1 cellular context compared by ENCODE assay signal in the genomic region with DNA sequence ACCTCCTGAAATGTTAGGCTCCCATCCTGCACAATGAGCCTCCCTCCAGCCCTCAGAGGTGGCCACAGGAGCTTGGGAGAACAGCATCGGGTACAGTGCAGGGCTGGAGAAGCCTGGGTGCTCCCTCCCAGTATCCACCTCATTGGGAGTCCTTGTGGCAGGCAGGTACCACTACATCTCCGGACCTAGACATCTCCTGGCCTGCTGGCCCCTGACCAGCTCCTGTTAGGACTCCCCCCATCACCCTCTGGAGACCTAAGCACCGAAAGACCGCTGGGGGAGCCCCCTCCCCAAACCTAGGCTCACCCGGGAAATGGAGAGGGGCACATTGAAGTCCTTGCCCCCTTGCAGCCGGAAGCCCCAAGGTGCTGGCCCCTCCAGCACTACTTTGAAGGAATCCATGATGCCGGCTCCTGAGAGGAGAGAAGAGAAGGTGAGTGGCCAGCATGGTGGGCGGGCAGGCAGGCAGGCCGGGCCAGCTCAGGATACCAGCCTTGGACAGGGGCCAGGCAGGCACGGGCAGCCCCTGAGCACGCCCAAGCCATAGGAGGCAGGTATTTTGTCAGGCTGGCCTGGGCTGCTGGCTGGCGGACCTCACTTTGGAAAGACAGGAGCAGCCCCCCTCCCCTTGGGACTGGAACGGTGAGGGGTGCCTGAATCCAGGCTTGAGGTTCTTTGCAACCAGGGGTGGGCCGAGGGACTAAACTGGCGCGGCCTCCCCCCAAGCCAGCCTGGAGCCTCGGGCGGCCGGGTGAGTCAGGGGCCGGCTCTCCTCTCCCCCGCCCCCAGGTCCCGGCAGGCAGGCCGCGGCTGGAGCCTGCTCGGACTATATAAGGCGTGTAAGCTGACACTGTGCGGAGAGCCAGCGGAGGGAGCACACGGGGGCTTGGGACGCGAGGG.
TF ChIP-seq lines count a peak whose summit lies in the region.

No MANE protein-coding gene starts in this region.

TF ChIP-seq in HepG2, 621 proteins besides CTCF, POLR2A, EP300 and RAD21 (continues in another document):
- TF ChIP-seq, protein P1, sequence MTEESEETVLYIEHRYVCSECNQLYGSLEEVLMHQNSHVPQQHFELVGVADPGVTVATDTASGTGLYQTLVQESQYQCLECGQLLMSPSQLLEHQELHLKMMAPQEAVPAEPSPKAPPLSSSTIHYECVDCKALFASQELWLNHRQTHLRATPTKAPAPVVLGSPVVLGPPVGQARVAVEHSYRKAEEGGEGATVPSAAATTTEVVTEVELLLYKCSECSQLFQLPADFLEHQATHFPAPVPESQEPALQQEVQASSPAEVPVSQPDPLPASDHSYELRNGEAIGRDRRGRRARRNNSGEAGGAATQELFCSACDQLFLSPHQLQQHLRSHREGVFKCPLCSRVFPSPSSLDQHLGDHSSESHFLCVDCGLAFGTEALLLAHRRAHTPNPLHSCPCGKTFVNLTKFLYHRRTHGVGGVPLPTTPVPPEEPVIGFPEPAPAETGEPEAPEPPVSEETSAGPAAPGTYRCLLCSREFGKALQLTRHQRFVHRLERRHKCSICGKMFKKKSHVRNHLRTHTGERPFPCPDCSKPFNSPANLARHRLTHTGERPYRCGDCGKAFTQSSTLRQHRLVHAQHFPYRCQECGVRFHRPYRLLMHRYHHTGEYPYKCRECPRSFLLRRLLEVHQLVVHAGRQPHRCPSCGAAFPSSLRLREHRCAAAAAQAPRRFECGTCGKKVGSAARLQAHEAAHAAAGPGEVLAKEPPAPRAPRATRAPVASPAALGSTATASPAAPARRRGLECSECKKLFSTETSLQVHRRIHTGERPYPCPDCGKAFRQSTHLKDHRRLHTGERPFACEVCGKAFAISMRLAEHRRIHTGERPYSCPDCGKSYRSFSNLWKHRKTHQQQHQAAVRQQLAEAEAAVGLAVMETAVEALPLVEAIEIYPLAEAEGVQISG (CRISPR knock-in tag; IDR thresholded peaks at IDR 0.05), result 0 out of 2 replicates have a peak, but pooled peaks have one; percentile 14
- TF ChIP-seq, protein P2, sequence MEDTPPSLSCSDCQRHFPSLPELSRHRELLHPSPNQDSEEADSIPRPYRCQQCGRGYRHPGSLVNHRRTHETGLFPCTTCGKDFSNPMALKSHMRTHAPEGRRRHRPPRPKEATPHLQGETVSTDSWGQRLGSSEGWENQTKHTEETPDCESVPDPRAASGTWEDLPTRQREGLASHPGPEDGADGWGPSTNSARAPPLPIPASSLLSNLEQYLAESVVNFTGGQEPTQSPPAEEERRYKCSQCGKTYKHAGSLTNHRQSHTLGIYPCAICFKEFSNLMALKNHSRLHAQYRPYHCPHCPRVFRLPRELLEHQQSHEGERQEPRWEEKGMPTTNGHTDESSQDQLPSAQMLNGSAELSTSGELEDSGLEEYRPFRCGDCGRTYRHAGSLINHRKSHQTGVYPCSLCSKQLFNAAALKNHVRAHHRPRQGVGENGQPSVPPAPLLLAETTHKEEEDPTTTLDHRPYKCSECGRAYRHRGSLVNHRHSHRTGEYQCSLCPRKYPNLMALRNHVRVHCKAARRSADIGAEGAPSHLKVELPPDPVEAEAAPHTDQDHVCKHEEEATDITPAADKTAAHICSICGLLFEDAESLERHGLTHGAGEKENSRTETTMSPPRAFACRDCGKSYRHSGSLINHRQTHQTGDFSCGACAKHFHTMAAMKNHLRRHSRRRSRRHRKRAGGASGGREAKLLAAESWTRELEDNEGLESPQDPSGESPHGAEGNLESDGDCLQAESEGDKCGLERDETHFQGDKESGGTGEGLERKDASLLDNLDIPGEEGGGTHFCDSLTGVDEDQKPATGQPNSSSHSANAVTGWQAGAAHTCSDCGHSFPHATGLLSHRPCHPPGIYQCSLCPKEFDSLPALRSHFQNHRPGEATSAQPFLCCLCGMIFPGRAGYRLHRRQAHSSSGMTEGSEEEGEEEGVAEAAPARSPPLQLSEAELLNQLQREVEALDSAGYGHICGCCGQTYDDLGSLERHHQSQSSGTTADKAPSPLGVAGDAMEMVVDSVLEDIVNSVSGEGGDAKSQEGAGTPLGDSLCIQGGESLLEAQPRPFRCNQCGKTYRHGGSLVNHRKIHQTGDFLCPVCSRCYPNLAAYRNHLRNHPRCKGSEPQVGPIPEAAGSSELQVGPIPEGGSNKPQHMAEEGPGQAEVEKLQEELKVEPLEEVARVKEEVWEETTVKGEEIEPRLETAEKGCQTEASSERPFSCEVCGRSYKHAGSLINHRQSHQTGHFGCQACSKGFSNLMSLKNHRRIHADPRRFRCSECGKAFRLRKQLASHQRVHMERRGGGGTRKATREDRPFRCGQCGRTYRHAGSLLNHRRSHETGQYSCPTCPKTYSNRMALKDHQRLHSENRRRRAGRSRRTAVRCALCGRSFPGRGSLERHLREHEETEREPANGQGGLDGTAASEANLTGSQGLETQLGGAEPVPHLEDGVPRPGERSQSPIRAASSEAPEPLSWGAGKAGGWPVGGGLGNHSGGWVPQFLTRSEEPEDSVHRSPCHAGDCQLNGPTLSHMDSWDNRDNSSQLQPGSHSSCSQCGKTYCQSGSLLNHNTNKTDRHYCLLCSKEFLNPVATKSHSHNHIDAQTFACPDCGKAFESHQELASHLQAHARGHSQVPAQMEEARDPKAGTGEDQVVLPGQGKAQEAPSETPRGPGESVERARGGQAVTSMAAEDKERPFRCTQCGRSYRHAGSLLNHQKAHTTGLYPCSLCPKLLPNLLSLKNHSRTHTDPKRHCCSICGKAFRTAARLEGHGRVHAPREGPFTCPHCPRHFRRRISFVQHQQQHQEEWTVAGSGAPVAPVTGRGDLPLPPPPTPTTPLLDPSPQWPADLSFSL (CRISPR knock-in tag; IDR thresholded peaks at IDR 0.05), result no peak
- 0 out of 2 replicates have a peak, but pooled peaks have one; percentile 57 for TF ChIP-seq TARDBP (CRISPR knock-in tag; IDR thresholded peaks at IDR 0.05)
- TF ChIP-seq ZNF263 (CRISPR knock-in tag; IDR thresholded peaks at IDR 0.05), result peak; percentile 79
- TF ChIP-seq SRF (IDR thresholded peaks at IDR 0.05; ENCODE audit: low read depth, low read length), result peak; percentile 95
- peak; percentile 3; the same call in 1 of the 2 replicates for TF ChIP-seq TBX2 (CRISPR knock-in tag; IDR thresholded peaks at IDR 0.05; ENCODE audit: borderline replicate concordance)
- TF ChIP-seq, protein P3, sequence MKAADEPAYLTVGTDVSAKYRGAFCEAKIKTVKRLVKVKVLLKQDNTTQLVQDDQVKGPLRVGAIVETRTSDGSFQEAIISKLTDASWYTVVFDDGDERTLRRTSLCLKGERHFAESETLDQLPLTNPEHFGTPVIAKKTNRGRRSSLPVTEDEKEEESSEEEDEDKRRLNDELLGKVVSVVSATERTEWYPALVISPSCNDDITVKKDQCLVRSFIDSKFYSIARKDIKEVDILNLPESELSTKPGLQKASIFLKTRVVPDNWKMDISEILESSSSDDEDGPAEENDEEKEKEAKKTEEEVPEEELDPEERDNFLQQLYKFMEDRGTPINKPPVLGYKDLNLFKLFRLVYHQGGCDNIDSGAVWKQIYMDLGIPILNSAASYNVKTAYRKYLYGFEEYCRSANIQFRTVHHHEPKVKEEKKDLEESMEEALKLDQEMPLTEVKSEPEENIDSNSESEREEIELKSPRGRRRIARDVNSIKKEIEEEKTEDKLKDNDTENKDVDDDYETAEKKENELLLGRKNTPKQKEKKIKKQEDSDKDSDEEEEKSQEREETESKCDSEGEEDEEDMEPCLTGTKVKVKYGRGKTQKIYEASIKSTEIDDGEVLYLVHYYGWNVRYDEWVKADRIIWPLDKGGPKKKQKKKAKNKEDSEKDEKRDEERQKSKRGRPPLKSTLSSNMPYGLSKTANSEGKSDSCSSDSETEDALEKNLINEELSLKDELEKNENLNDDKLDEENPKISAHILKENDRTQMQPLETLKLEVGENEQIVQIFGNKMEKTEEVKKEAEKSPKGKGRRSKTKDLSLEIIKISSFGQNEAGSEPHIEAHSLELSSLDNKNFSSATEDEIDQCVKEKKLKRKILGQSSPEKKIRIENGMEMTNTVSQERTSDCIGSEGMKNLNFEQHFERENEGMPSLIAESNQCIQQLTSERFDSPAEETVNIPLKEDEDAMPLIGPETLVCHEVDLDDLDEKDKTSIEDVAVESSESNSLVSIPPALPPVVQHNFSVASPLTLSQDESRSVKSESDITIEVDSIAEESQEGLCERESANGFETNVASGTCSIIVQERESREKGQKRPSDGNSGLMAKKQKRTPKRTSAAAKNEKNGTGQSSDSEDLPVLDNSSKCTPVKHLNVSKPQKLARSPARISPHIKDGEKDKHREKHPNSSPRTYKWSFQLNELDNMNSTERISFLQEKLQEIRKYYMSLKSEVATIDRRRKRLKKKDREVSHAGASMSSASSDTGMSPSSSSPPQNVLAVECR (CRISPR knock-in tag; IDR thresholded peaks at IDR 0.05; ENCODE audit: borderline replicate concordance), result no peak
- TF ChIP-seq, protein P4, sequence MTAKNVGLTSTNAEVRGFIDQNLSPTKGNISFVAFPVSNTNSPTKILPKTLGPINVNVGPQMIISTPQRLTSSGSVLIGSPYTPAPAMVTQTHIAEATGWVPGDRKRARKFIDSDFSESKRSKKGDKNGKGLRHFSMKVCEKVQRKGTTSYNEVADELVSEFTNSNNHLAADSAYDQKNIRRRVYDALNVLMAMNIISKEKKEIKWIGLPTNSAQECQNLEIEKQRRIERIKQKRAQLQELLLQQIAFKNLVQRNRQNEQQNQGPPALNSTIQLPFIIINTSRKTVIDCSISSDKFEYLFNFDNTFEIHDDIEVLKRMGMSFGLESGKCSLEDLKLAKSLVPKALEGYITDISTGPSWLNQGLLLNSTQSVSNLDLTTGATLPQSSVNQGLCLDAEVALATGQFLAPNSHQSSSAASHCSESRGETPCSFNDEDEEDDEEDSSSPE (CRISPR knock-in tag; IDR thresholded peaks at IDR 0.05), result peak; percentile 10; the same call in 1 of the 2 replicates
- peak; percentile 13; the same call in 1 of the 2 replicates for TF ChIP-seq ZNF331 (CRISPR knock-in tag; IDR thresholded peaks at IDR 0.05)
- peak; percentile 59; the same call in 1 of the 2 replicates for TF ChIP-seq ZNF441 (CRISPR knock-in tag; IDR thresholded peaks at IDR 0.05; ENCODE audit: borderline replicate concordance)
- TF ChIP-seq, protein P5, sequence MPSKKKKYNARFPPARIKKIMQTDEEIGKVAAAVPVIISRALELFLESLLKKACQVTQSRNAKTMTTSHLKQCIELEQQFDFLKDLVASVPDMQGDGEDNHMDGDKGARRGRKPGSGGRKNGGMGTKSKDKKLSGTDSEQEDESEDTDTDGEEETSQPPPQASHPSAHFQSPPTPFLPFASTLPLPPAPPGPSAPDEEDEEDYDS (CRISPR knock-in tag; IDR thresholded peaks at IDR 0.05), result peak; percentile 85
- TF ChIP-seq, protein P6, sequence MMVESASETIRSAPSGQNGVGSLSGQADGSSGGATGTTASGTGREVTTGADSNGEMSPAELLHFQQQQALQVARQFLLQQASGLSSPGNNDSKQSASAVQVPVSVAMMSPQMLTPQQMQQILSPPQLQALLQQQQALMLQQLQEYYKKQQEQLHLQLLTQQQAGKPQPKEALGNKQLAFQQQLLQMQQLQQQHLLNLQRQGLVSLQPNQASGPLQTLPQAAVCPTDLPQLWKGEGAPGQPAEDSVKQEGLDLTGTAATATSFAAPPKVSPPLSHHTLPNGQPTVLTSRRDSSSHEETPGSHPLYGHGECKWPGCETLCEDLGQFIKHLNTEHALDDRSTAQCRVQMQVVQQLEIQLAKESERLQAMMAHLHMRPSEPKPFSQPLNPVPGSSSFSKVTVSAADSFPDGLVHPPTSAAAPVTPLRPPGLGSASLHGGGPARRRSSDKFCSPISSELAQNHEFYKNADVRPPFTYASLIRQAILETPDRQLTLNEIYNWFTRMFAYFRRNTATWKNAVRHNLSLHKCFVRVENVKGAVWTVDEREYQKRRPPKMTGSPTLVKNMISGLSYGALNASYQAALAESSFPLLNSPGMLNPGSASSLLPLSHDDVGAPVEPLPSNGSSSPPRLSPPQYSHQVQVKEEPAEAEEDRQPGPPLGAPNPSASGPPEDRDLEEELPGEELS (CRISPR knock-in tag; IDR thresholded peaks at IDR 0.05), result 0 out of 2 replicates have a peak, but pooled peaks have one; percentile 8
- no peak for TF ChIP-seq MED13 (CRISPR knock-in tag; IDR thresholded peaks at IDR 0.05)
- TF ChIP-seq ZNF788 (CRISPR knock-in tag; IDR thresholded peaks at IDR 0.05; ENCODE audit: borderline replicate concordance), result 0 out of 2 replicates have a peak, but pooled peaks have one; percentile 35
- TF ChIP-seq, protein P7, sequence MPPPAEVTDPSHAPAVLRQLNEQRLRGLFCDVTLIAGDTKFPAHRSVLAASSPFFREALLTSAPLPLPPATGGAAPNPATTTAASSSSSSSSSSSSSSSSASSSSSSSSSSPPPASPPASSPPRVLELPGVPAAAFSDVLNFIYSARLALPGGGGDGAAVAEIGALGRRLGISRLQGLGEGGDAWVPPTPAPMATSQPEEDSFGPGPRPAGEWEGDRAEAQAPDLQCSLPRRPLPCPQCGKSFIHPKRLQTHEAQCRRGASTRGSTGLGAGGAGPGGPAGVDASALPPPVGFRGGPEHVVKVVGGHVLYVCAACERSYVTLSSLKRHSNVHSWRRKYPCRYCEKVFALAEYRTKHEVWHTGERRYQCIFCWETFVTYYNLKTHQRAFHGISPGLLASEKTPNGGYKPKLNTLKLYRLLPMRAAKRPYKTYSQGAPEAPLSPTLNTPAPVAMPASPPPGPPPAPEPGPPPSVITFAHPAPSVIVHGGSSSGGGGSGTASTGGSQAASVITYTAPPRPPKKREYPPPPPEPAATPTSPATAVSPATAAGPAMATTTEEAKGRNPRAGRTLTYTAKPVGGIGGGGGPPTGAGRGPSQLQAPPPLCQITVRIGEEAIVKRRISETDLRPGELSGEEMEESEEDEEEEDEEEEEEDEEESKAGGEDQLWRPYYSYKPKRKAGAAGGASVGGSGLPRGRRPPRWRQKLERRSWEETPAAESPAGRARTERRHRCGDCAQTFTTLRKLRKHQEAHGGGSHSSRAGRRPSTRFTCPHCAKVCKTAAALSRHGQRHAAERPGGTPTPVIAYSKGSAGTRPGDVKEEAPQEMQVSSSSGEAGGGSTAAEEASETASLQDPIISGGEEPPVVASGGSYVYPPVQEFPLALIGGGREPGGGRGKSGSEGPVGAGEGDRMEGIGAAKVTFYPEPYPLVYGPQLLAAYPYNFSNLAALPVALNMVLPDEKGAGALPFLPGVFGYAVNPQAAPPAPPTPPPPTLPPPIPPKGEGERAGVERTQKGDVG (CRISPR knock-in tag; IDR thresholded peaks at IDR 0.05; ENCODE audit: borderline replicate concordance), result 0 out of 2 replicates have a peak, but pooled peaks have one; percentile 20
- TF ChIP-seq SIN3A (IDR thresholded peaks at IDR 0.05; ENCODE audit: borderline replicate concordance, low read depth, low read length), result 0 out of 2 replicates have a peak, but pooled peaks have one; percentile 51
- TF ChIP-seq ZBTB42 (CRISPR knock-in tag; IDR thresholded peaks at IDR 0.05), result no peak
- TF ChIP-seq ZNF564 (CRISPR knock-in tag; IDR thresholded peaks at IDR 0.05), result no peak
- TF ChIP-seq ARID2 (CRISPR knock-in tag; IDR thresholded peaks at IDR 0.05; ENCODE audit: borderline replicate concordance), result 0 out of 2 replicates have a peak, but pooled peaks have one; percentile 28
- TF ChIP-seq, protein P8, sequence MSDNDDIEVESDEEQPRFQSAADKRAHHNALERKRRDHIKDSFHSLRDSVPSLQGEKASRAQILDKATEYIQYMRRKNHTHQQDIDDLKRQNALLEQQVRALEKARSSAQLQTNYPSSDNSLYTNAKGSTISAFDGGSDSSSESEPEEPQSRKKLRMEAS (IDR thresholded peaks at IDR 0.05), result peak; percentile 55; the same call in 1 of the 2 replicates
- TF ChIP-seq FOSL2 (CRISPR knock-in tag; IDR thresholded peaks at IDR 0.05), result peak; percentile 73; the same call in 1 of the 2 replicates
- no peak for TF ChIP-seq ZNF615 (CRISPR knock-in tag; IDR thresholded peaks at IDR 0.05; ENCODE audit: borderline replicate concordance)
